ENCODE assay signal across 11 cellular contexts in the genomic region with DNA sequence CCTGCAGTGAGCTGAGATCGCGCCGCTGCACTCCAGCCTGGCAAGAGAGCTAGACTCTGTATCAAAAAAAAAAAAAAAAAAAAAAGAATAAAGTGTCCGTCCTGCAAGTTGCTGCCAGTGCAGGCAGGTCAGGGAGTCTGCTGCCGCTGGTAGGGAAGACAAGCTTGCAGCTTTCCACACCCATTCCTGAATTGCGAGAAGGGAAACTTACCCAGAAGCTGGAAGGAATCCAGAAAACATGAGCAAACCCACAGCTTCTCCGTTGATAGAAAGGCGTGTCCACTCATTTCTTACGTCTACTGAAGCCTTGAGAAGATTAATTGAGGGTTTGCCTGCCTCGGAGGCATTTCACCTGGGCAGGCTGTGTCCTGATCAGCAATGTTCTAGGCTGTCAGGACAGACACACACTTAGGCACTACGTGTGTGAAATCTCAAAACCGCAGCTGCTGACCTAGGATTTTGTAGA.
A peak's percentile ranks its signal among the peaks of the same experiment; 100 is the strongest.
DNase-seq lines count a peak whose midpoint lies in the region; ATAC-seq and TF ChIP-seq lines count a peak whose summit lies in the region.
"Had no signal": no experiment of that assay in that cellular context is flagged by ENCODE, and none has a peak within 500 bp of the region (broad histone marks: within the 10 kb centered on the region; RNA-seq: fewer than 3 reads in every experiment).

No MANE protein-coding gene starts in this region.

- peak; percentile 91 for ATAC-seq in body of pancreas
- ATAC-seq in HG02610 (IDR thresholded peaks at IDR 0.05; ENCODE audit: unreplicated experiment): no peak
- ATAC-seq in HG03460 (IDR thresholded peaks at IDR 0.05; ENCODE audit: unreplicated experiment): no peak
- no peak for ATAC-seq in GM19463 (IDR thresholded peaks at IDR 0.05; ENCODE audit: unreplicated experiment)

- H3K4me1 ChIP-seq in body of pancreas: peaks cover 9% of the 10 kb centered on the region

- no peaks in the 10 kb centered on the region for H3K27me3 ChIP-seq in body of pancreas

- WGBS in body of pancreas, 2 donors: 16 to 17% methylated on average over 12 of the region's 12 CpGs

- no peak overlapping the region for H3K4me3 ChIP-seq in body of pancreas

- H3K27ac ChIP-seq in body of pancreas: peak overlapping the region; percentile 54 to 76 (median 60)

- peak in 1 of 7 experiments; percentile 2 for TF ChIP-seq CTCF in body of pancreas (IDR thresholded peaks at IDR 0.05)

- DNase-seq in A172 (ENCODE audit: low spot score) (peak; percentile 71), HPDE6-E6E7 (ENCODE audit: extremely low spot score) (peak; percentile 94), body of pancreas (peak; percentile 59 to 92 (median 68)), kidney glomerular epithelial cell (lab: John Stamatoyannopoulos, UW) (peak; percentile 50), nucleus accumbens (lab: John Stamatoyannopoulos, UW) (no peak)
- DNase-seq: activated CD4-positive, alpha-beta T cell treated with anti-CD3 and anti-CD28 coated beads for 1 hour; aorta; NCI-H524 treated with DMSO at 0.1 percent for 48 hours had no signal

- intact Hi-C loops in body of pancreas (cut with DNase I): no loop called here

- TF ChIP-seq POLR2A in body of pancreas (IDR thresholded peaks at IDR 0.05): peak in 1 of 3 donors; percentile 66

- no peaks in the 10 kb centered on the region for H3K9me3 ChIP-seq in body of pancreas

- H3K36me3 ChIP-seq in body of pancreas (replicated peaks in 1 of 2; ENCODE audit: insufficient read depth in 1 of 2, low read depth in 2 of 2): no peaks in the 10 kb centered on the region

Comparison
In these comparisons a context has a peak if more than half of its experiments do, and no peak if none do; other contexts are left out.
1. DNase-seq: peak in A172 (single experiment), HPDE6-E6E7 (single experiment), body of pancreas (4 of 4) and kidney glomerular epithelial cell (single experiment); none in nucleus accumbens (0 of 56).